In the genomic region with DNA sequence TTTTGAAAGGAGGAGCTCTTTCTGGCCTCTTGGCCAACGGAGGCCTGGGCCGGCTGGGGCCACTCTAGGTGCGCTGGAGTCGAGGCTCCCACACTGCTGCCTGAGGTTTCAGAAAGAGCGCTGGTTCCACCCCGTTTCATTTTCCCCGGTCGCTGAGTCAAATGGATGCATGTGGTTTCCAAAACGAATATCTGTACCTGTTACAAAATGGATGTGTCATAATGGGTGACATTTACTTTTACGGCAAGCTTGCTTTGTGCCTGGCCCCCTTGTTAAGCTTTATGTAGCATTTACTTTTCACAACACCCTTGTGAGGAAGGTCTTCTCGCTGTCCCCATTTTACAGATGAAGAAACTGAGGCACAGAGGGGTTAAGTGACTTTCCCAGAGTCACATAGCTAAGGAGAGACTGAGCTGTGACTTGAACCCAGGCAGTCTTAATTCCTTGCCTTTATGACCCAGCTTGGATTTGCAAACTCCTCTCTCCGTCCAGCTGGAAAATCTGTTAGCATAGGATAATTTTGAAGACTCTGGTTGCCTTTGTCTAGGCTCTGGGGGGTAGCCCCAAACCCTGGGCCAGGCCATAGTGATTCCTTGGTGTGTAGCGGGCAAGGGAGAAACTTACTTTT, we compare ENCODE assay signal across 8 cellular contexts. TPM values are rescaled to one million over a fixed set of nuclear protein-coding genes. Genes with fewer than 3 reads are reported as not detected.
A peak's percentile ranks its signal among the peaks of the same experiment; 100 is the strongest.
DNase-seq lines count a peak whose midpoint lies in the region; ATAC-seq and TF ChIP-seq lines count a peak whose summit lies in the region.

No MANE protein-coding gene starts in this region.

- TF ChIP-seq CTCF in GM20000 (IDR thresholded peaks at IDR 0.05; ENCODE audit: extremely low read depth, missing control alignments), result no peak

- DNase-seq in CD1c-positive myeloid dendritic cell (ENCODE audit: extremely low spot score), result peak; percentile 64
- DNase-seq in GM20000 (ENCODE audit: low spot score), result peak; percentile 78
- DNase-seq in activated T-helper 2 cell treated with anti-CD3 and anti-CD28 coated beads, Interferon-gamma antibody, Interleukin-2, Interleukin-4, amounts not matched to agents 10 μg/mL and 5 μg/mL and 100 μg/mL, durations not matched to agents 14 hours and 24 hours and 36 hours (ENCODE audit: low spot score), result peak; percentile 77
- DNase-seq in stimulated activated CD4-positive, alpha-beta T cell treated with anti-CD3 and anti-CD28 coated beads, Interleukin-15, amount 100 ng/mL, for 24 hours, result peak; percentile 88
- DNase-seq in SHP77 treated with DMSO at 0.1 percent for 48 hours (lab: John Stamatoyannopoulos, UW), result no peak
- DNase-seq in NCI-H2227 (lab: John Stamatoyannopoulos, UW; ENCODE audit: unreplicated experiment), result no peak
- DNase-seq in globus pallidus (ENCODE audit: low spot score), result no peak

- peak; percentile 69 for ATAC-seq in HG03571 (IDR thresholded peaks at IDR 0.05; ENCODE audit: unreplicated experiment)

- peaks cover 15% of the 10 kb centered on the region for H3K36me3 Mint-ChIP-seq in activated T-helper 2 cell treated with anti-CD3 and anti-CD28 coated beads, Interferon-gamma antibody, Interleukin-2, Interleukin-4, amounts not matched to agents 10 μg/mL and 5 μg/mL and 100 μg/mL, durations not matched to agents 14 hours and 24 hours and 36 hours (ENCODE audit: low read depth)

- no peaks in the 10 kb centered on the region for H3K27me3 Mint-ChIP-seq in activated T-helper 2 cell treated with anti-CD3 and anti-CD28 coated beads, Interferon-gamma antibody, Interleukin-2, Interleukin-4, amounts not matched to agents 10 μg/mL and 5 μg/mL and 100 μg/mL, durations not matched to agents 14 hours and 24 hours and 36 hours (ENCODE audit: low read depth)

- no peaks in the 10 kb centered on the region for H3K9me3 Mint-ChIP-seq in activated T-helper 2 cell treated with anti-CD3 and anti-CD28 coated beads, Interferon-gamma antibody, Interleukin-2, Interleukin-4, amounts not matched to agents 10 μg/mL and 5 μg/mL and 100 μg/mL, durations not matched to agents 14 hours and 24 hours and 36 hours

- peaks cover 81% of the 10 kb centered on the region for H3K4me1 Mint-ChIP-seq in activated T-helper 2 cell treated with anti-CD3 and anti-CD28 coated beads, Interferon-gamma antibody, Interleukin-2, Interleukin-4, amounts not matched to agents 10 μg/mL and 5 μg/mL and 100 μg/mL, durations not matched to agents 14 hours and 24 hours and 36 hours (ENCODE audit: low read depth)

- H3K4me3 Mint-ChIP-seq in activated T-helper 2 cell treated with anti-CD3 and anti-CD28 coated beads, Interferon-gamma antibody, Interleukin-2, Interleukin-4, amounts not matched to agents 10 μg/mL and 5 μg/mL and 100 μg/mL, durations not matched to agents 14 hours and 24 hours and 36 hours (ENCODE audit: low read depth), result peak overlapping the region; percentile 55

- intact Hi-C loops in activated T-helper 2 cell treated with anti-CD3 and anti-CD28 coated beads, Interferon-gamma antibody, Interleukin-2, Interleukin-4, amounts not matched to agents 10 μg/mL and 5 μg/mL and 100 μg/mL, durations not matched to agents 14 hours and 24 hours and 36 hours (cut with micrococcal nuclease), result loop anchor here (1.0 to 10.0 kb wide), 6 partner anchors 8 to 578 kb away; a partner anchor contains a TSS

- H3K27ac Mint-ChIP-seq in activated T-helper 2 cell treated with anti-CD3 and anti-CD28 coated beads, Interferon-gamma antibody, Interleukin-2, Interleukin-4, amounts not matched to agents 10 μg/mL and 5 μg/mL and 100 μg/mL, durations not matched to agents 14 hours and 24 hours and 36 hours, result peak overlapping the region; percentile 86

RNA-seq across cellular contexts. Expression of a gene that starts 10.6 kb away (rescaled TPM):
- total RNA-seq in activated T-helper 2 cell treated with anti-CD3 and anti-CD28 coated beads, Interferon-gamma antibody, Interleukin-2, Interleukin-4, amounts not matched to agents 10 μg/mL and 5 μg/mL and 100 μg/mL, durations not matched to agents 14 hours and 24 hours and 36 hours, result 96.5 and 101 TPM in 2 replicates

Comparison
In these comparisons a context has a peak if more than half of its experiments do, and no peak if none do; other contexts are left out.
1. DNase-seq: peak in CD1c-positive myeloid dendritic cell (single experiment), GM20000 (single experiment), activated T-helper 2 cell treated with anti-CD3 and anti-CD28 coated beads, Interferon-gamma antibody, Interleukin-2, Interleukin-4, amounts not matched to agents 10 μg/mL and 5 μg/mL and 100 μg/mL, durations not matched to agents 14 hours and 24 hours and 36 hours (single experiment) and stimulated activated CD4-positive, alpha-beta T cell treated with anti-CD3 and anti-CD28 coated beads, Interleukin-15, amount 100 ng/mL, for 24 hours (single experiment); none in SHP77 treated with DMSO at 0.1 percent for 48 hours (single experiment), NCI-H2227 (single experiment) and globus pallidus (single experiment).